8 cellular contexts compared by ENCODE assay signal in genomic region chr2:25253153-25253617, GRCh38.
A peak's percentile ranks its signal among the peaks of the same experiment; 100 is the strongest.
DNase-seq lines count a peak whose midpoint lies in the region; ATAC-seq and TF ChIP-seq lines count a peak whose summit lies in the region.

No MANE protein-coding gene starts in this region.

- DNase-seq in Peyer's patch (no peak), endodermal cell (no peak), RPMI8226 (no peak), AG20443 (ENCODE audit: low spot score) (no peak)

- peak overlapping the region; percentile 49 for H2AFZ ChIP-seq in neuron (ENCODE audit: low read depth, low read length)

- peaks cover 26% of the 10 kb centered on the region for H4K20me1 ChIP-seq in BLaER1

- peaks cover 65% of the 10 kb centered on the region for H3K4me1 Mint-ChIP-seq in endodermal cell

- H3K4me1 ChIP-seq in BLaER1, result peaks cover 41% of the 10 kb centered on the region
- peaks cover 0 to 31% (median 6%) of the 10 kb centered on the region in 4 donors for H3K4me1 ChIP-seq in Peyer's patch
- H3K4me1 ChIP-seq in endodermal cell (ENCODE audit: control insufficient read depth, insufficient read depth, low read length), result peaks cover 37% of the 10 kb centered on the region
- peaks cover 46% of the 10 kb centered on the region for H3K4me1 ChIP-seq in neuron (ENCODE audit: insufficient read depth, low read length)

- peak overlapping the region; percentile 78 for H3K4me2 ChIP-seq in BLaER1

- H3K27me3 ChIP-seq in BLaER1, result no peaks in the 10 kb centered on the region
- H3K27me3 ChIP-seq in Peyer's patch, result no peaks in the 10 kb centered on the region
- H3K27me3 ChIP-seq in endodermal cell (ENCODE audit: control insufficient read depth, insufficient read depth, low read length, poor library complexity, severe bottlenecking), result no peaks in the 10 kb centered on the region
- H3K27me3 ChIP-seq in neuron (ENCODE audit: insufficient read depth, low read length), result no peaks in the 10 kb centered on the region

- H3K27me3 Mint-ChIP-seq in endodermal cell (ENCODE audit: insufficient read depth), result no peaks in the 10 kb centered on the region

- no peak for TF ChIP-seq CTCF in Peyer's patch (IDR thresholded peaks at IDR 0.05)
- TF ChIP-seq CTCF in endodermal cell (conservative IDR thresholded peaks at IDR 0.05), result no peak

- no peak for TF ChIP-seq POLR2A in Peyer's patch (IDR thresholded peaks at IDR 0.05)

- H3K36me3 Mint-ChIP-seq in endodermal cell (ENCODE audit: low read depth), result peaks cover 22% of the 10 kb centered on the region

- H3K4me3 ChIP-seq in BLaER1 (peak overlapping the region; percentile 93; the same call in 1 of the 2 replicates), Peyer's patch (peak overlapping the region in 1 of 4 donors; percentile 67), endodermal cell (ENCODE audit: low read length) (peak overlapping the region; percentile 71), neuron (ENCODE audit: low read length) (peak overlapping the region; percentile 51)

- no peaks in the 10 kb centered on the region for H3K9me3 ChIP-seq in BLaER1
- H3K9me3 ChIP-seq in Peyer's patch, result no peaks in the 10 kb centered on the region
- no peaks in the 10 kb centered on the region for H3K9me3 ChIP-seq in endodermal cell (ENCODE audit: control insufficient read depth, low read length)
- no peaks in the 10 kb centered on the region for H3K9me3 ChIP-seq in neuron (ENCODE audit: low read length)

- peak overlapping the region; percentile 87 for H3K4me3 Mint-ChIP-seq in endodermal cell

- peak overlapping the region; percentile 99; the same call in 1 of the 2 replicates for H3K9ac ChIP-seq in BLaER1
- peak overlapping the region; percentile 52 for H3K9ac ChIP-seq in endodermal cell (ENCODE audit: extremely low read depth, low read length, poor library complexity, severe bottlenecking)

- H3K9me3 Mint-ChIP-seq in endodermal cell, result no peaks in the 10 kb centered on the region

- 79 to 89% methylated on average over 3 to 11 of the region's 11 CpGs for WGBS in endodermal cell (ENCODE audit: insufficient coverage in 1 of 2, insufficient read length in 1 of 2), 2 experiments

- ATAC-seq in GM18873 (IDR thresholded peaks at IDR 0.05; ENCODE audit: low FRiP score, unreplicated experiment) (no peak), HG02852 (IDR thresholded peaks at IDR 0.05; ENCODE audit: unreplicated experiment) (no peak)

- peaks cover 58% of the 10 kb centered on the region for H3K36me3 ChIP-seq in BLaER1
- peaks cover 0 to under 1% (median 0%) of the 10 kb centered on the region in 3 donors for H3K36me3 ChIP-seq in Peyer's patch
- H3K36me3 ChIP-seq in endodermal cell (ENCODE audit: control insufficient read depth, insufficient read depth, low read length), result peaks cover 10% of the 10 kb centered on the region
- H3K36me3 ChIP-seq in neuron (ENCODE audit: insufficient read depth, low read length), result peaks cover 6% of the 10 kb centered on the region

- H3K27ac ChIP-seq in BLaER1 (peak overlapping the region; percentile 99), Peyer's patch (peak overlapping the region in 3 of 4 donors; percentile 74 to 88 (median 75)), endodermal cell (ENCODE audit: low read depth, low read length) (peak overlapping the region; percentile 73)

- peak overlapping the region; percentile 93 for H3K27ac Mint-ChIP-seq in endodermal cell
